Comparison of ENCODE assay signal across 15 cellular contexts in genomic region chr3:62755285-62755684, GRCh38.
A peak's percentile ranks its signal among the peaks of the same experiment; 100 is the strongest.
DNase-seq lines count a peak whose midpoint lies in the region; ATAC-seq and TF ChIP-seq lines count a peak whose summit lies in the region.
"Had no signal": no experiment of that assay in that cellular context is flagged by ENCODE, and none has a peak within 500 bp of the region (broad histone marks: within the 10 kb centered on the region; RNA-seq: fewer than 3 reads in every experiment).

No MANE protein-coding gene starts in this region.

- intact Hi-C loops in Caco-2 (cut with micrococcal nuclease; ENCODE audit: unreplicated experiment) (no loop called here), left cardiac atrium (cut with DNase I) (no loop called here)

- no peaks in the 10 kb centered on the region for H3K9me3 Mint-ChIP-seq in Caco-2 (ENCODE audit: unreplicated experiment)
- H3K9me3 Mint-ChIP-seq: T-helper 1 cell treated with Interleukin-12 subunit alpha and Interleukin-12 subunit beta and Interleukin-4 antibody, amounts not matched to agents 30 μg/mL and 1 μg/mL, for 36 hours had no signal

- POLR2A ChIA-PET in RWPE1 (lab: Yijun Ruan, JAX; ENCODE audit: low non-redundant PET) (no interaction called here), Caco-2 (lab: Charles Lee) (no interaction called here)

- BruUV-seq in Caco-2 (replicated peaks; lab: Mats Ljungman, UMichigan) = no TSS peak

- H3K4me1 ChIP-seq in Caco-2 = no peaks in the 10 kb centered on the region

- no peak for TF ChIP-seq CTCF in RWPE1 (conservative IDR thresholded peaks at IDR 0.05; ENCODE audit: low read depth)
- TF ChIP-seq CTCF in Caco-2 (IDR thresholded peaks at IDR 0.05; ENCODE audit: insufficient read depth in 1 of 2, low read depth in 1 of 2, low read length in 1 of 2, severe bottlenecking in 1 of 2, unreplicated experiment in 1 of 2) = no peak

- no peak overlapping the region for H3K27ac Mint-ChIP-seq in Caco-2 (ENCODE audit: unreplicated experiment)
- H3K27ac Mint-ChIP-seq: activated naive CD4-positive, alpha-beta T cell treated with anti-CD3 and anti-CD28 coated beads, Interleukin-2, amount 10 ng/mL, durations not matched to agents 7 days and 5 days; CD4-positive, CD25-positive, alpha-beta regulatory T cell; T-helper 1 cell treated with Interleukin-12 subunit alpha and Interleukin-12 subunit beta and Interleukin-4 antibody, amounts not matched to agents 30 μg/mL and 1 μg/mL, for 36 hours had no signal

- no peaks in the 10 kb centered on the region for H3K27me3 ChIP-seq in Caco-2 (replicated peaks; ENCODE audit: control insufficient read depth, insufficient read depth, low read length)
- H3K27me3 ChIP-seq: dorsolateral prefrontal cortex had no signal

- H3K27ac ChIP-seq in RWPE1 = no peak overlapping the region; the same call in 1 of the 2 replicates
- H3K27ac ChIP-seq: 22Rv1, dorsolateral prefrontal cortex had no signal

- CTCF ChIA-PET in RWPE1 (lab: Yijun Ruan, JAX) (no interaction called here), Caco-2 (lab: Charles Lee) (no interaction called here)

- no peaks in the 10 kb centered on the region for H3K36me3 Mint-ChIP-seq in Caco-2 (ENCODE audit: insufficient read depth, unreplicated experiment)
- H3K36me3 Mint-ChIP-seq: activated naive CD4-positive, alpha-beta T cell treated with anti-CD3 and anti-CD28 coated beads, Interleukin-2, amount 10 ng/mL, durations not matched to agents 7 days and 5 days; CD4-positive, CD25-positive, alpha-beta regulatory T cell had no signal

- no peaks in the 10 kb centered on the region for H3K27me3 Mint-ChIP-seq in Caco-2 (ENCODE audit: insufficient read depth, unreplicated experiment)
- H3K27me3 Mint-ChIP-seq: activated naive CD4-positive, alpha-beta T cell treated with anti-CD3 and anti-CD28 coated beads, Interleukin-2, amount 10 ng/mL, durations not matched to agents 7 days and 5 days; CD4-positive, CD25-positive, alpha-beta regulatory T cell had no signal

- no peaks in the 10 kb centered on the region for H3K36me3 ChIP-seq in Caco-2 (ENCODE audit: control insufficient read depth, insufficient read depth, low read length)

- H3K4me3 Mint-ChIP-seq in Caco-2 (ENCODE audit: unreplicated experiment) = no peak overlapping the region
- H3K4me3 Mint-ChIP-seq: activated naive CD4-positive, alpha-beta T cell treated with anti-CD3 and anti-CD28 coated beads, Interleukin-2, amount 10 ng/mL, durations not matched to agents 7 days and 5 days; CD4-positive, CD25-positive, alpha-beta regulatory T cell; T-helper 1 cell treated with Interleukin-12 subunit alpha and Interleukin-12 subunit beta and Interleukin-4 antibody, amounts not matched to agents 30 μg/mL and 1 μg/mL, for 36 hours had no signal

- no peak for ATAC-seq in left cardiac atrium

- no peaks in the 10 kb centered on the region for H3K9me3 ChIP-seq in Caco-2

- DNase-seq in DMS153 (lab: John Stamatoyannopoulos, UW) = peak; percentile 59
- no peak for DNase-seq in DMS153 treated with DMSO at 0.1 percent for 48 hours (lab: John Stamatoyannopoulos, UW; ENCODE audit: unreplicated experiment)
- DNase-seq in NCI-H1436 treated with DMSO at 0.1 percent for 48 hours (lab: John Stamatoyannopoulos, UW) = peak; percentile 63
- DNase-seq in RWPE1 (ENCODE audit: low spot score) = peak; percentile 48
- DNase-seq in kidney tubule cell (ENCODE audit: low spot score) = peak; percentile 28
- DNase-seq in Caco-2 = no peak
- no peak for DNase-seq in CD1c-positive myeloid dendritic cell (ENCODE audit: extremely low spot score)
- no peak for DNase-seq in left cardiac atrium
- DNase-seq: activated CD4-positive, CD25-positive, alpha-beta regulatory T cell treated with anti-CD3 and anti-CD28 coated beads, Interleukin-2, amount 50 U/mL, for 72 hours; activated naive CD4-positive, alpha-beta T cell treated with anti-CD3 and anti-CD28 coated beads, Interleukin-2, amount 10 ng/mL, durations not matched to agents 7 days and 5 days; CD4-positive, CD25-positive, alpha-beta regulatory T cell; dorsolateral prefrontal cortex; Kasumi-1 had no signal

- H3K4me3 ChIP-seq in Caco-2 (ENCODE audit: low read depth, low read length) = no peak overlapping the region
- H3K4me3 ChIP-seq: dorsolateral prefrontal cortex had no signal

- H3K4me1 Mint-ChIP-seq in Caco-2 (ENCODE audit: low read depth, unreplicated experiment) = no peaks in the 10 kb centered on the region
- H3K4me1 Mint-ChIP-seq: activated naive CD4-positive, alpha-beta T cell treated with anti-CD3 and anti-CD28 coated beads, Interleukin-2, amount 10 ng/mL, durations not matched to agents 7 days and 5 days; CD4-positive, CD25-positive, alpha-beta regulatory T cell had no signal

Comparison
In these comparisons a context has a peak if more than half of its experiments do, and no peak if none do; other contexts are left out.
1. DNase-seq: peak in DMS153 (single experiment), NCI-H1436 treated with DMSO at 0.1 percent for 48 hours (single experiment), RWPE1 (single experiment) and kidney tubule cell (single experiment); none in DMS153 treated with DMSO at 0.1 percent for 48 hours (single experiment), Caco-2 (0 of 2), CD1c-positive myeloid dendritic cell (single experiment) and left cardiac atrium (single experiment).